In genomic region chr17:73912360-73912746, GRCh38 we compare ENCODE assay signal across 27 cellular contexts.
"Had no signal": no experiment of that assay in that cellular context is flagged by ENCODE, and none has a peak within 500 bp of the region (broad histone marks: within the 10 kb centered on the region; RNA-seq: fewer than 3 reads in every experiment).

No MANE protein-coding gene starts in this region.

- H3K4me3 Mint-ChIP-seq: dendritic cell treated with granulocyte-macrophage colony-stimulating factor and Interleukin-4, amounts not matched to agents 40 ng/mL and 50 ng/mL, for 4 days; effector memory CD8-positive, alpha-beta T cell; endodermal cell; mesothelial cell of epicardium had no signal

- H3K9me3 ChIP-seq: gastrocnemius medialis had no signal

- H3K4me3 ChIP-seq: colonic mucosa, esophagus squamous epithelium, gastrocnemius medialis, heart right ventricle, left lung, lower lobe of right lung, mucosa of descending colon had no signal

- H3K27ac ChIP-seq: colonic mucosa, epithelial cell of prostate, esophagus squamous epithelium, gastrocnemius medialis, heart right ventricle, left lung, lower lobe of right lung had no signal

- H3K27ac Mint-ChIP-seq: dendritic cell treated with granulocyte-macrophage colony-stimulating factor and Interleukin-4, amounts not matched to agents 40 ng/mL and 50 ng/mL, for 4 days; effector memory CD8-positive, alpha-beta T cell; endodermal cell; mesothelial cell of epicardium had no signal

- H3K36me3 ChIP-seq: colonic mucosa, esophagus squamous epithelium, gastrocnemius medialis, heart right ventricle, left lung, lower lobe of right lung had no signal

- H3K4me1 ChIP-seq: colonic mucosa, esophagus squamous epithelium, gastrocnemius medialis, heart right ventricle, left lung, lower lobe of right lung had no signal

- H3K9me3 Mint-ChIP-seq: effector memory CD8-positive, alpha-beta T cell had no signal

- FAIRE-seq: endometrium, islet of Langerhans, keratinocyte had no signal

- ATAC-seq: effector memory CD8-positive, alpha-beta T cell; esophagus mucosa; gastrocnemius medialis; heart right ventricle; left cardiac atrium; left lung; left ventricle myocardium superior; lower lobe of right lung; mucosa of descending colon had no signal

- H3K4me1 Mint-ChIP-seq: endodermal cell had no signal

- DNase-seq: colonic mucosa; cortex of kidney; effector CD8-positive, alpha-beta T cell; effector memory CD8-positive, alpha-beta T cell; erythroblast; esophagus squamous epithelium; foreskin fibroblast; foreskin melanocyte; gastrocnemius medialis; glutamatergic neuron; head of caudate nucleus; heart right ventricle; hippocampal formation; left cardiac atrium; left lung; left ventricle myocardium superior; lower lobe of right lung; mesenchymal stem cell; mucosa of descending colon had no signal
